24 cellular contexts compared by ENCODE assay signal in the genomic region with DNA sequence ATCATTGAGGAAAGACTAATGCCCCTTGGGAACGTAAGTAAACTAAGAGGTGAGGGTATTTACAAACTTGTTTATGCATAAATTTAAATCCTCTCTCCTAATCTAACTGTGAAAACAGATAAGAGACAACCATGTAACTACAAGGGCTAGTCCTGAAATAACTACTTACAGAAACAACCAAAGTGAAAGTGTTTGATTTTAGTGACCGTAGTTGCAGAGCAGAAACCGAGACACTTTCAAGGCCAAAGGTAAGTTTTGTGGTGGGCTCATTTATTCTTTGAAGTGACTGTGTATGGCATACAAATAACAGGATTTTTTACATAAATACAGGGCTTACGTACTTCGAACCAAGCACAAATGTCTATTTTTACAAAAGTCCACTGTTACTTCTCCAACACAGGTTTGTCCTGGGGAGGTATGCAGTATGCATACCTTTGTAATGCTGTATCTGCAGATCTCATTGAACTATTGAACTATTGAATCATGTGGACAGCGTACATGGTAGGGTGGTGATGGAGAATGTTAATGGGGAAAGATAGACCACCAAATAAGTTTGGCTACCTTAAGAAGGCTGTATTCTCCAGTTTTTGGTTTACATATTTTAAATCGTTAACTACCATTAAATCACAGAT.
A peak's percentile ranks its signal among the peaks of the same experiment; 100 is the strongest.
DNase-seq lines count a peak whose midpoint lies in the region; ATAC-seq and TF ChIP-seq lines count a peak whose summit lies in the region.
"Had no signal": no experiment of that assay in that cellular context is flagged by ENCODE, and none has a peak within 500 bp of the region (broad histone marks: within the 10 kb centered on the region; RNA-seq: fewer than 3 reads in every experiment).

No MANE protein-coding gene starts in this region.

- intact Hi-C loops in transverse colon (cut with DNase I; ENCODE audit: low total_unique reads) = no loop called here

- H3K27ac ChIP-seq in hepatocyte (no peak overlapping the region), transverse colon (no peak overlapping the region)
- H3K27ac ChIP-seq: gastroesophageal sphincter, lower lobe of right lung, neural progenitor cell, SK-N-MC, uterus had no signal

- H3K4me3 ChIP-seq in hepatocyte = no peak overlapping the region
- no peak overlapping the region for H3K4me3 ChIP-seq in transverse colon
- H3K4me3 ChIP-seq: gastroesophageal sphincter, HAP-1, lower lobe of right lung, neural progenitor cell, SK-N-MC, uterus had no signal

- no peaks in the 10 kb centered on the region for H3K9me2 ChIP-seq in hepatocyte (replicated peaks; ENCODE audit: insufficient read depth)

- DNase-seq in hepatocyte (ENCODE audit: low spot score) (no peak), transverse colon (no peak), COLO668 (lab: John Stamatoyannopoulos, UW; ENCODE audit: unreplicated experiment) (no peak), iPS-NIHi11 (ENCODE audit: low spot score) (no peak)
- DNase-seq: activated CD4-positive, alpha-beta T cell treated with anti-CD3 and anti-CD28 coated beads, Interleukin-2, amount 50 U/mL, for 4 hours; activated CD8-positive, alpha-beta memory T cell treated with anti-CD3 and anti-CD28 coated beads, Interleukin-2, amount 50 U/mL, for 48 hours; activated naive CD8-positive, alpha-beta T cell treated with anti-CD3 and anti-CD28 coated beads, Interleukin-2, amount 10 ng/mL, durations not matched to agents 7 days and 5 days; effector memory CD4-positive, alpha-beta T cell; islet precursor cell; KG1; lower lobe of right lung; NCI-H146; NCI-H524; T-helper 2 cell; uterus had no signal

- H2AFZ ChIP-seq in hepatocyte = no peak overlapping the region
- H2AFZ ChIP-seq: neural progenitor cell had no signal

- ATAC-seq in GM18858 (IDR thresholded peaks at IDR 0.05; ENCODE audit: unreplicated experiment) = peak; percentile 47
- ATAC-seq in GM21717 (IDR thresholded peaks at IDR 0.05; ENCODE audit: unreplicated experiment) = peak; percentile 65
- peak; percentile 66 for ATAC-seq in HG03439 (IDR thresholded peaks at IDR 0.05; ENCODE audit: unreplicated experiment)
- ATAC-seq in HG03025 (IDR thresholded peaks at IDR 0.05; ENCODE audit: low FRiP score, unreplicated experiment) = no peak
- ATAC-seq: gastroesophageal sphincter, lower lobe of right lung, WTC11 had no signal

- in situ Hi-C loops in transverse colon (cut with MboI; ENCODE audit: low pct_ligation_motif_present in 1 of 4, low pct_unique_long_range_greater_than_20kb in 1 of 4, low sequenced_read_pairs in 3 of 4) = no loop called here

- no peaks in the 10 kb centered on the region for H4K20me1 ChIP-seq in hepatocyte (ENCODE audit: insufficient read depth, poor library complexity, severe bottlenecking)

- TF ChIP-seq POLR2A in transverse colon (IDR thresholded peaks at IDR 0.05) = no peak

- H3K4me1 ChIP-seq in hepatocyte (ENCODE audit: insufficient read depth) (no peaks in the 10 kb centered on the region), transverse colon (peaks cover 0 to 7% (median 2%) of the 10 kb centered on the region in 4 donors)
- H3K4me1 ChIP-seq: HAP-1, uterus had no signal

- TF ChIP-seq CTCF in hepatocyte (IDR thresholded peaks at IDR 0.05; ENCODE audit: poor library complexity) (no peak), transverse colon (IDR thresholded peaks at IDR 0.05) (no peak)

- no peaks in the 10 kb centered on the region for H3K9me3 ChIP-seq in hepatocyte (ENCODE audit: low read depth)
- no peaks in the 10 kb centered on the region for H3K9me3 ChIP-seq in transverse colon
- H3K9me3 ChIP-seq: gastroesophageal sphincter, HAP-1, lower lobe of right lung, uterus had no signal

- peak overlapping the region; percentile 33 for H3K4me2 ChIP-seq in hepatocyte
- H3K4me2 ChIP-seq: neural progenitor cell had no signal

- no peaks in the 10 kb centered on the region for H3K79me2 ChIP-seq in hepatocyte

- H3K27me3 ChIP-seq in hepatocyte (no peaks in the 10 kb centered on the region), transverse colon (no peaks in the 10 kb centered on the region)
- H3K27me3 ChIP-seq: gastroesophageal sphincter, neural progenitor cell, uterus had no signal

- WGBS in hepatocyte (ENCODE audit: low lambda C conversion rate, missing lambda C conversion rate) = 67% methylated on average over 7 of the region's 7 CpGs
- WGBS in transverse colon (ENCODE audit: low coverage in 1 of 2), 2 donors = 73 to 87% methylated on average over 6 to 7 of the region's 7 CpGs

- no peak for TF ChIP-seq EP300 in transverse colon (IDR thresholded peaks at IDR 0.05; ENCODE audit: low read depth)

- H3K36me3 ChIP-seq in hepatocyte (replicated peaks; ENCODE audit: insufficient read depth, low read depth) = no peaks in the 10 kb centered on the region
- no peaks in the 10 kb centered on the region for H3K36me3 ChIP-seq in transverse colon
- H3K36me3 ChIP-seq: gastroesophageal sphincter, HAP-1, lower lobe of right lung, neural progenitor cell, uterus had no signal
